ENCODE assay signal across 21 cellular contexts in genomic region chr6:158903801-158904200, GRCh38.
DNase-seq lines count a peak whose midpoint lies in the region; ATAC-seq, FAIRE-seq and TF ChIP-seq lines count a peak whose summit lies in the region.
"Had no signal": no experiment of that assay in that cellular context is flagged by ENCODE, and none has a peak within 500 bp of the region (broad histone marks: within the 10 kb centered on the region; RNA-seq: fewer than 3 reads in every experiment).

No MANE protein-coding gene starts in this region.

- no peak for TF ChIP-seq EP300 in K562 (IDR thresholded peaks at IDR 0.05; ENCODE audit: low read length)

- no peaks in the 10 kb centered on the region for H4K20me1 ChIP-seq in K562 (replicated peaks; ENCODE audit: control insufficient read depth, insufficient read depth, low read length)

- no peaks in the 10 kb centered on the region for H3K4me1 ChIP-seq in K562 (replicated peaks in 1 of 2; ENCODE audit: control insufficient read depth in 2 of 2, insufficient read depth in 2 of 2, low read length in 2 of 2)
- H3K4me1 ChIP-seq: A549, Caco-2 had no signal

- no peak for TF ChIP-seq RAD21 in K562 (CRISPR knock-in tag; conservative IDR thresholded peaks at IDR 0.05 in 1 of 2, IDR thresholded peaks at IDR 0.05 in 1 of 2)

- POLR2A ChIA-PET in K562 (lab: Yijun Ruan, JAX), result interaction anchor here (1.8 kb wide), 1 partner anchor 34 kb away, joined by 6 read pairs; no protein-coding TSS in a partner anchor

- H3K27me3 ChIP-seq in K562 (ENCODE audit: control insufficient read depth in 2 of 2, insufficient read depth in 2 of 2, low read length in 2 of 2), result no peaks in the 10 kb centered on the region

- TF ChIP-seq CTCF in K562 (IDR thresholded peaks at IDR 0.05 in 2 of 3, conservative IDR thresholded peaks at IDR 0.05 in 1 of 3; ENCODE audit: insufficient read depth in 2 of 3, low read depth in 1 of 3, low read length in 3 of 3), result no peak

- peaks cover 11% of the 10 kb centered on the region for H3K9me3 ChIP-seq in K562 (replicated peaks; ENCODE audit: control insufficient read depth, insufficient read depth, low read depth, low read length)

- BruUV-seq in K562 (replicated peaks; lab: Mats Ljungman, UMichigan), result no TSS peak

- DNase-seq in NCI-H524 (lab: John Stamatoyannopoulos, UW), result peak; percentile 70 to 89
- no peak for DNase-seq in NCI-H524 treated with DMSO at 0.1 percent for 48 hours (lab: John Stamatoyannopoulos, UW)
- DNase-seq in K562 (ENCODE audit: extremely low read depth in 1 of 4, low spot score in 3 of 4), result no peak
- peak; percentile 3 for DNase-seq in ecto neural progenitor cell (ENCODE audit: low spot score)
- no peak for DNase-seq in stimulated activated naive B cell treated with anti-CD40 and anti-IgM and Interleukin-4, amounts not matched to agents 10 μg/mL and 1 μg/mL and 100 μg/mL, for 72 hours
- DNase-seq in effector memory CD8-positive, alpha-beta T cell, result no peak
- no peak for DNase-seq in H54 (ENCODE audit: insufficient read length, low spot score)
- DNase-seq: AML-193; Caco-2; CD4-positive, alpha-beta T cell; GDM1; H9; IMR-90 had no signal

- H3K27ac ChIP-seq in K562 (ENCODE audit: extremely low read depth, low read depth, low read length), result no peak overlapping the region
- H3K27ac ChIP-seq: 22Rv1, A549, C4-2B had no signal

- peaks cover 19% of the 10 kb centered on the region in 2 donors for H3K9me3 Mint-ChIP-seq in stimulated activated naive B cell treated with anti-CD40 and anti-IgM and Interleukin-4, amounts not matched to agents 10 μg/mL and 1 μg/mL and 100 μg/mL, for 72 hours
- H3K9me3 Mint-ChIP-seq in effector memory CD8-positive, alpha-beta T cell, result peaks cover 7 to 22% of the 10 kb centered on the region in 2 donors
- peaks cover 20% of the 10 kb centered on the region for H3K9me3 Mint-ChIP-seq in activated T-helper 17 cell treated with anti-CD3 and anti-CD28 coated beads, Interleukin-2, amount 50 U/mL, for 72 hours

- peak; percentile 15 for FAIRE-seq in K562 (lab: Jason Lieb, UNC)
- FAIRE-seq in H54 (lab: Jason Lieb, UNC), result no peak
- FAIRE-seq: A549, D721Med, GM12892, GM18507 had no signal

- H3K4me3 ChIP-seq in K562, result no peak overlapping the region
- H3K4me3 ChIP-seq: A549, GM23338 had no signal

- WGBS in K562 (ENCODE audit: insufficient coverage, low coverage, missing lambda C conversion rate), result 5% methylated on average over 2 of the region's 2 CpGs

- peaks cover 12 to 18% of the 10 kb centered on the region in 2 donors for H3K36me3 Mint-ChIP-seq in stimulated activated naive B cell treated with anti-CD40 and anti-IgM and Interleukin-4, amounts not matched to agents 10 μg/mL and 1 μg/mL and 100 μg/mL, for 72 hours
- no peaks in the 10 kb centered on the region for H3K36me3 Mint-ChIP-seq in effector memory CD8-positive, alpha-beta T cell (ENCODE audit: insufficient read depth)
- no peaks in the 10 kb centered on the region for H3K36me3 Mint-ChIP-seq in activated T-helper 17 cell treated with anti-CD3 and anti-CD28 coated beads, Interleukin-2, amount 50 U/mL, for 72 hours (ENCODE audit: low read depth)

- H3K79me2 ChIP-seq in K562 (ENCODE audit: control insufficient read depth, insufficient read depth, low read length), result no peaks in the 10 kb centered on the region

- intact Hi-C loops in K562 (cut with micrococcal nuclease), result loop anchor here (10.0 kb wide), 1 partner anchor 1101 kb away; no protein-coding TSS in a partner anchor

- peaks cover 3 to 5% of the 10 kb centered on the region in 2 donors for H3K4me1 Mint-ChIP-seq in stimulated activated naive B cell treated with anti-CD40 and anti-IgM and Interleukin-4, amounts not matched to agents 10 μg/mL and 1 μg/mL and 100 μg/mL, for 72 hours
- H3K4me1 Mint-ChIP-seq in effector memory CD8-positive, alpha-beta T cell (ENCODE audit: low read depth in 2 of 2), result no peaks in the 10 kb centered on the region
- no peaks in the 10 kb centered on the region for H3K4me1 Mint-ChIP-seq in activated T-helper 17 cell treated with anti-CD3 and anti-CD28 coated beads, Interleukin-2, amount 50 U/mL, for 72 hours

- in situ Hi-C loops in K562 (cut with MboI), result no loop called here

- CTCF ChIA-PET in K562 (lab: Yijun Ruan, JAX; ENCODE audit: low intra/inter-chr PET ratio), result no interaction called here

- no peak overlapping the region for H3K4me2 ChIP-seq in K562 (ENCODE audit: insufficient read depth, low read length)
- H3K4me2 ChIP-seq: A549, GM23338 had no signal

- no peak for ATAC-seq in K562
- no peak for ATAC-seq in stimulated activated naive B cell treated with anti-CD40 and anti-IgM and Interleukin-4, amounts not matched to agents 10 μg/mL and 1 μg/mL and 100 μg/mL, for 72 hours (replicated peaks)
- no peak for ATAC-seq in effector memory CD8-positive, alpha-beta T cell (replicated peaks)
- ATAC-seq in activated T-helper 17 cell treated with anti-CD3 and anti-CD28 coated beads, Interleukin-2, amount 50 U/mL, for 72 hours (replicated peaks), result no peak
- ATAC-seq: A549, GM23338 had no signal

- no peaks in the 10 kb centered on the region for H3K27me3 Mint-ChIP-seq in stimulated activated naive B cell treated with anti-CD40 and anti-IgM and Interleukin-4, amounts not matched to agents 10 μg/mL and 1 μg/mL and 100 μg/mL, for 72 hours
- no peaks in the 10 kb centered on the region for H3K27me3 Mint-ChIP-seq in effector memory CD8-positive, alpha-beta T cell
- no peaks in the 10 kb centered on the region for H3K27me3 Mint-ChIP-seq in activated T-helper 17 cell treated with anti-CD3 and anti-CD28 coated beads, Interleukin-2, amount 50 U/mL, for 72 hours
- H3K27me3 Mint-ChIP-seq: CD4-positive, alpha-beta T cell had no signal

- H3K27ac Mint-ChIP-seq in stimulated activated naive B cell treated with anti-CD40 and anti-IgM and Interleukin-4, amounts not matched to agents 10 μg/mL and 1 μg/mL and 100 μg/mL, for 72 hours, result peak overlapping the region; percentile 17
- H3K27ac Mint-ChIP-seq in effector memory CD8-positive, alpha-beta T cell, result no peak overlapping the region
- no peak overlapping the region for H3K27ac Mint-ChIP-seq in activated T-helper 17 cell treated with anti-CD3 and anti-CD28 coated beads, Interleukin-2, amount 50 U/mL, for 72 hours
- H3K27ac Mint-ChIP-seq: CD4-positive, alpha-beta T cell; GM23338 had no signal

- no peak overlapping the region for H2AFZ ChIP-seq in K562 (ENCODE audit: low read depth, low read length)
- H2AFZ ChIP-seq: GM23338 had no signal

- H3K9me1 ChIP-seq in K562 (ENCODE audit: control insufficient read depth, insufficient read depth, low read length), result no peaks in the 10 kb centered on the region

- TF ChIP-seq POLR2A in K562 (conservative IDR thresholded peaks at IDR 0.05) (no peak), H54 (IDR thresholded peaks at IDR 0.05; ENCODE audit: low read depth, low read length) (no peak)

- H3K9ac ChIP-seq in K562 (ENCODE audit: insufficient read depth in 1 of 2, low read depth in 2 of 2, low read length in 2 of 2), result no peak overlapping the region

- no peak overlapping the region for H3K4me3 Mint-ChIP-seq in stimulated activated naive B cell treated with anti-CD40 and anti-IgM and Interleukin-4, amounts not matched to agents 10 μg/mL and 1 μg/mL and 100 μg/mL, for 72 hours
- no peak overlapping the region for H3K4me3 Mint-ChIP-seq in effector memory CD8-positive, alpha-beta T cell
- no peak overlapping the region for H3K4me3 Mint-ChIP-seq in activated T-helper 17 cell treated with anti-CD3 and anti-CD28 coated beads, Interleukin-2, amount 50 U/mL, for 72 hours
- H3K4me3 Mint-ChIP-seq: CD4-positive, alpha-beta T cell; GM23338; H9 had no signal

- no peaks in the 10 kb centered on the region for H3K36me3 ChIP-seq in K562 (ENCODE audit: control insufficient read depth, insufficient read depth, low read length)

TF ChIP-seq in K562, 482 proteins besides CTCF, POLR2A, EP300 and RAD21:
- no peak for TF ChIP-seq PHF20 (IDR thresholded peaks at IDR 0.05; ENCODE audit: partially characterized antibody)
- no peak for TF ChIP-seq CEBPB (tag; IDR thresholded peaks at IDR 0.05)

Comparison
In these comparisons a context has a peak if more than half of its experiments do, and no peak if none do; other contexts are left out.
1. DNase-seq: peak in NCI-H524 (2 of 2) and ecto neural progenitor cell (single experiment); none in NCI-H524 treated with DMSO at 0.1 percent for 48 hours (single experiment), K562 (0 of 4), stimulated activated naive B cell treated with anti-CD40 and anti-IgM and Interleukin-4, amounts not matched to agents 10 μg/mL and 1 μg/mL and 100 μg/mL, for 72 hours (single experiment), effector memory CD8-positive, alpha-beta T cell (0 of 3) and H54 (single experiment).